ENCODE assay signal across 15 cellular contexts in the genomic region with DNA sequence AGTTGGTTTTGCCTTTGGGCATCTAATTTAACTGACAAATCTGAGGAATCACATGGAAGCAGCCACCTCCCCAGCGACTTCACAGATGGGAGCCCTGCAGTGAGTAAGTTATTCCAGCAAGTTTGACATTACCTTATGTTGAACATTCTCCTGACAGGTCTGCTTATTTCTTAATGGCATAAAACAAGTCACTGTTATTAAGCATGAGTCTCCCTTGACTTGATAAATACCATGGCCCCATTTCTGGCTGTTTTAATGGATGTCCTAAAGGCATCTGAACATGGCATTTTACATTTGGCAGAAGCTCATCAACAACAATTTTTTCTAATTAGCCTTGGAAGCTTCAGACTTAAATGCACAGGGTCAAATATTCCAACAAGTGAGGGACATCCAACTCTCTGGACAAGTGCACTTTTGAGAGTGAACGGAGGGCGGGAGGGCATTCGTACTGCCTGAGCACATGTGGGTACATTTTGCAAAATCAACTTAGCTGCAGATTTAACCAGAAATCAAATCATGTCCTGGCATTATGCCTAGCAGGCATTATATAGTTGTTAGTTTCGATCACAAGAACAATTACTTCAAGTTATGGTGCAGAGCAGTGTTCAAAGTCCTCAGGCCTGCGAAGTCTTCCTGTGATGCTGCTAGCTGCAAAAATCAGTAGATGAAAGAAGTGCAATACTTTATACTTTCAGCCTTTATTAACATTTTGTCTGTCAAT.
"Had no signal": no experiment of that assay in that cellular context is flagged by ENCODE, and none has a peak within 500 bp of the region (broad histone marks: within the 10 kb centered on the region; RNA-seq: fewer than 3 reads in every experiment).

No MANE protein-coding gene starts in this region.

- H3K27ac ChIP-seq: dorsolateral prefrontal cortex, foreskin keratinocyte, heart left ventricle, psoas muscle, thoracic aorta had no signal

- H3K9me3 ChIP-seq: psoas muscle, thoracic aorta had no signal

- H3K36me3 ChIP-seq: heart left ventricle, thoracic aorta had no signal

- H3K4me1 Mint-ChIP-seq: activated naive CD8-positive, alpha-beta T cell treated with anti-CD3 and anti-CD28 coated beads for 36 hours had no signal

- H3K9me3 Mint-ChIP-seq: activated naive CD8-positive, alpha-beta T cell treated with anti-CD3 and anti-CD28 coated beads for 36 hours; activated T-cell treated with anti-CD3 and anti-CD28 coated beads, Interleukin-2, amount 50 U/mL, for 4 hours; natural killer cell treated with Interleukin-12 subunit alpha and Interleukin-12 subunit beta and Interleukin-15 and Interleukin-18, amount 100 ng/mL, for 72 hours; stimulated activated naive CD8-positive, alpha-beta T cell treated with anti-CD3 and anti-CD28 coated beads, Interleukin-15, Interleukin-2, amounts not matched to agents 100 ng/mL and 50 ng/mL, for 24 hours had no signal

- ATAC-seq: activated T-cell treated with anti-CD3 and anti-CD28 coated beads, Interleukin-2, amount 50 U/mL, for 4 hours; heart left ventricle; left lobe of liver; natural killer cell treated with Interleukin-12 subunit alpha and Interleukin-12 subunit beta and Interleukin-15 and Interleukin-18, amount 100 ng/mL, for 72 hours; psoas muscle had no signal

- H3K27me3 Mint-ChIP-seq: activated naive CD8-positive, alpha-beta T cell treated with anti-CD3 and anti-CD28 coated beads for 36 hours; stimulated activated naive CD8-positive, alpha-beta T cell treated with anti-CD3 and anti-CD28 coated beads, Interleukin-15, Interleukin-2, amounts not matched to agents 100 ng/mL and 50 ng/mL, for 24 hours had no signal

- H3K27ac Mint-ChIP-seq: activated naive CD8-positive, alpha-beta T cell treated with anti-CD3 and anti-CD28 coated beads for 36 hours; natural killer cell treated with Interleukin-12 subunit alpha and Interleukin-12 subunit beta and Interleukin-15 and Interleukin-18, amount 100 ng/mL, for 72 hours; stimulated activated naive CD8-positive, alpha-beta T cell treated with anti-CD3 and anti-CD28 coated beads, Interleukin-15, Interleukin-2, amounts not matched to agents 100 ng/mL and 50 ng/mL, for 24 hours had no signal

- H3K36me3 Mint-ChIP-seq: activated naive CD8-positive, alpha-beta T cell treated with anti-CD3 and anti-CD28 coated beads for 36 hours; natural killer cell treated with Interleukin-12 subunit alpha and Interleukin-12 subunit beta and Interleukin-15 and Interleukin-18, amount 100 ng/mL, for 72 hours had no signal

- H3K4me3 Mint-ChIP-seq: activated naive CD8-positive, alpha-beta T cell treated with anti-CD3 and anti-CD28 coated beads for 36 hours; activated T-cell treated with anti-CD3 and anti-CD28 coated beads, Interleukin-2, amount 50 U/mL, for 4 hours; natural killer cell treated with Interleukin-12 subunit alpha and Interleukin-12 subunit beta and Interleukin-15 and Interleukin-18, amount 100 ng/mL, for 72 hours; stimulated activated naive CD8-positive, alpha-beta T cell treated with anti-CD3 and anti-CD28 coated beads, Interleukin-15, Interleukin-2, amounts not matched to agents 100 ng/mL and 50 ng/mL, for 24 hours had no signal

- H3K4me3 ChIP-seq: dorsolateral prefrontal cortex, heart left ventricle, psoas muscle, thoracic aorta had no signal

- H3K4me1 ChIP-seq: foreskin keratinocyte, heart left ventricle, psoas muscle had no signal

- DNase-seq: activated CD4-positive, alpha-beta T cell treated with anti-CD3 and anti-CD28 coated beads for 1 hour; activated CD4-positive, alpha-beta T cell treated with anti-CD3 and anti-CD28 coated beads, Interleukin-2, amount 50 U/mL, for 48 hours; activated gamma-delta T cell; activated naive CD8-positive, alpha-beta T cell treated with anti-CD3 and anti-CD28 coated beads for 36 hours; activated T-cell treated with anti-CD3 and anti-CD28 coated beads, Interleukin-2, amount 50 U/mL, for 4 hours; dorsolateral prefrontal cortex; heart left ventricle; psoas muscle; stimulated activated CD4-positive, alpha-beta T cell treated with anti-CD3 and anti-CD28 coated beads, Interleukin-2, amount 100 ng/mL, for 48 hours; T-helper 9 cell had no signal

- H3K27me3 ChIP-seq: dorsolateral prefrontal cortex, foreskin keratinocyte, heart left ventricle had no signal
